ENCODE assay signal across 16 cellular contexts in genomic region chr14:89325299-89325883, GRCh38.
DNase-seq lines count a peak whose midpoint lies in the region; ATAC-seq and TF ChIP-seq lines count a peak whose summit lies in the region.
"Had no signal": no experiment of that assay in that cellular context is flagged by ENCODE, and none has a peak within 500 bp of the region (broad histone marks: within the 10 kb centered on the region; RNA-seq: fewer than 3 reads in every experiment).

No MANE protein-coding gene starts in this region.

- peaks cover 63% of the 10 kb centered on the region for H3K4me1 Mint-ChIP-seq in activated B cell treated with CpG ODN at 0.5 μM for 24 hours
- peaks cover 69% of the 10 kb centered on the region for H3K4me1 Mint-ChIP-seq in stimulated activated memory B cell treated with anti-CD40 and anti-IgM and Interleukin-4, amounts not matched to agents 10 μg/mL and 1 μg/mL and 100 μg/mL, for 72 hours

- POLR2A ChIA-PET in activated B cell treated with CpG ODN at 0.5 μM for 24 hours (lab: Charles Lee) = interaction anchor here (1.2 kb wide), 1 partner anchor 22 kb away, joined by 3 read pairs; no protein-coding TSS in a partner anchor

- no peak for DNase-seq in activated CD4-positive, CD25-positive, alpha-beta regulatory T cell (lab: John Stamatoyannopoulos, UW)
- no peak for DNase-seq in activated B cell treated with CpG ODN at 0.5 μM for 24 hours
- no peak for DNase-seq in SHP77 (lab: John Stamatoyannopoulos, UW)
- DNase-seq in HCEC 1CT = no peak
- no peak for DNase-seq in NCI-H82 (lab: John Stamatoyannopoulos, UW)
- DNase-seq: activated CD4-positive, alpha-beta memory T cell treated with anti-CD3 and anti-CD28 coated beads, Interleukin-2, amount 10 ng/mL, durations not matched to agents 7 days and 5 days; activated naive CD4-positive, alpha-beta T cell treated with Interleukin-2 at 50 U/mL for 16 hours; CD4-positive, alpha-beta memory T cell; foreskin melanocyte; mammary epithelial cell; NCI-H2029 treated with DMSO at 0.1 percent for 48 hours; NCI-H774; occipital lobe had no signal

- no peaks in the 10 kb centered on the region for H3K9me3 Mint-ChIP-seq in activated B cell treated with CpG ODN at 0.5 μM for 24 hours
- H3K9me3 Mint-ChIP-seq in stimulated activated memory B cell treated with anti-CD40 and anti-IgM and Interleukin-4, amounts not matched to agents 10 μg/mL and 1 μg/mL and 100 μg/mL, for 72 hours = no peaks in the 10 kb centered on the region

- H3K4me3 Mint-ChIP-seq in activated B cell treated with CpG ODN at 0.5 μM for 24 hours = no peak overlapping the region
- H3K4me3 Mint-ChIP-seq in stimulated activated memory B cell treated with anti-CD40 and anti-IgM and Interleukin-4, amounts not matched to agents 10 μg/mL and 1 μg/mL and 100 μg/mL, for 72 hours = no peak overlapping the region
- H3K4me3 Mint-ChIP-seq: activated CD4-positive, alpha-beta memory T cell treated with anti-CD3 and anti-CD28 coated beads, Interleukin-2, amount 10 ng/mL, durations not matched to agents 7 days and 5 days had no signal

- CTCF ChIA-PET in activated B cell treated with CpG ODN at 0.5 μM for 24 hours (lab: Charles Lee) = no interaction called here

- H3K27me3 Mint-ChIP-seq in activated B cell treated with CpG ODN at 0.5 μM for 24 hours = no peaks in the 10 kb centered on the region
- no peaks in the 10 kb centered on the region for H3K27me3 Mint-ChIP-seq in stimulated activated memory B cell treated with anti-CD40 and anti-IgM and Interleukin-4, amounts not matched to agents 10 μg/mL and 1 μg/mL and 100 μg/mL, for 72 hours
- H3K27me3 Mint-ChIP-seq: activated CD4-positive, alpha-beta memory T cell treated with anti-CD3 and anti-CD28 coated beads, Interleukin-2, amount 10 ng/mL, durations not matched to agents 7 days and 5 days; CD4-positive, alpha-beta memory T cell had no signal

- TF ChIP-seq CTCF in activated B cell treated with CpG ODN at 0.5 μM for 24 hours (IDR thresholded peaks at IDR 0.05) = no peak

- H3K27ac Mint-ChIP-seq in activated B cell treated with CpG ODN at 0.5 μM for 24 hours = no peak overlapping the region
- peak overlapping the region; percentile 48 for H3K27ac Mint-ChIP-seq in stimulated activated memory B cell treated with anti-CD40 and anti-IgM and Interleukin-4, amounts not matched to agents 10 μg/mL and 1 μg/mL and 100 μg/mL, for 72 hours
- H3K27ac Mint-ChIP-seq: activated CD4-positive, alpha-beta memory T cell treated with anti-CD3 and anti-CD28 coated beads, Interleukin-2, amount 10 ng/mL, durations not matched to agents 7 days and 5 days had no signal

- intact Hi-C loops in activated B cell treated with CpG ODN at 0.5 μM for 24 hours (cut with micrococcal nuclease) = no loop called here

- ATAC-seq in activated CD4-positive, CD25-positive, alpha-beta regulatory T cell treated with anti-CD3 and anti-CD28 coated beads, Interleukin-2, amount 50 U/mL, for 24 hours = peak; percentile 33 to 53
- ATAC-seq in HG02610 (IDR thresholded peaks at IDR 0.05; ENCODE audit: unreplicated experiment) (peak; percentile 59), activated B cell treated with CpG ODN at 0.5 μM for 24 hours (ENCODE audit: low read depth) (peak; percentile 7)
- peak; percentile 69 for ATAC-seq in stimulated activated memory B cell treated with anti-CD40 and anti-IgM and Interleukin-4, amounts not matched to agents 10 μg/mL and 1 μg/mL and 100 μg/mL, for 72 hours

- H3K36me3 Mint-ChIP-seq in activated B cell treated with CpG ODN at 0.5 μM for 24 hours (ENCODE audit: low read depth) = peaks cover 22% of the 10 kb centered on the region
- peaks cover 66% of the 10 kb centered on the region for H3K36me3 Mint-ChIP-seq in stimulated activated memory B cell treated with anti-CD40 and anti-IgM and Interleukin-4, amounts not matched to agents 10 μg/mL and 1 μg/mL and 100 μg/mL, for 72 hours

Comparison
In these comparisons a context has a peak if more than half of its experiments do, and no peak if none do; other contexts are left out.
1. ATAC-seq: peak in every context shown above with its lines; median percentile 69 in stimulated activated memory B cell treated with anti-CD40 and anti-IgM and Interleukin-4, amounts not matched to agents 10 μg/mL and 1 μg/mL and 100 μg/mL, for 72 hours; 59 in HG02610; 43 in activated CD4-positive, CD25-positive, alpha-beta regulatory T cell treated with anti-CD3 and anti-CD28 coated beads, Interleukin-2, amount 50 U/mL, for 24 hours; 7 in activated B cell treated with CpG ODN at 0.5 μM for 24 hours.